18 cellular contexts compared by ENCODE assay signal in the genomic region with DNA sequence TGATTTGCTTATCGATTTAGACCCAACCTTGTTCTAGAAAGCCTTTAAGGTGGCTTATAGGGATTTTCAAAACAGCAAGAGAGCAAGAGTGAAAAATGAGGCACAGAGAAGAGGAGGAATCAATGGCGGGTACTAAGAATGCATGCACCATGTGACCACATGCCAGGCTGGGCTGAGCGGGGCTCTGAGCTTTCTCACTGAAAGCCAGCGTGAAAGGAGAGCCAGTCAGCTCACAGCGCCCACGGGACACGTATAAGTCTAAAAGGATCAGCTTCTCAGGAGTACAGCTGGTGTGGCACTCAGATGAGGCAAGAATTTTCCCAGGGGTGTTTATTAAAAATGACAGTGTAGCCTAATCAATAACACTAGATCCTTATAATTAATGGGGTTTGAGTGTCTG.
DNase-seq lines count a peak whose midpoint lies in the region; ATAC-seq and TF ChIP-seq lines count a peak whose summit lies in the region.
"Had no signal": no experiment of that assay in that cellular context is flagged by ENCODE, and none has a peak within 500 bp of the region (broad histone marks: within the 10 kb centered on the region; RNA-seq: fewer than 3 reads in every experiment).

No MANE protein-coding gene starts in this region.

- H2AFZ ChIP-seq in osteoblast (ENCODE audit: low read length), result no peak overlapping the region
- H2AFZ ChIP-seq: GM23248 had no signal

- no peak overlapping the region for H3K4me3 ChIP-seq in osteoblast (ENCODE audit: insufficient read depth, low read length)
- H3K4me3 ChIP-seq: BLaER1 treated with 17β-estradiol and CSF1 and Interleukin-3, amounts not matched to agents 10 nM and 100 nM; GM12878; GM23248; HAP-1 had no signal

- no peak overlapping the region for H3K4me3 Mint-ChIP-seq in activated T-helper 17 cell treated with anti-CD3 and anti-CD28 coated beads, Interleukin-2, amount 50 U/mL, for 72 hours
- no peak overlapping the region for H3K4me3 Mint-ChIP-seq in activated CD4-positive, alpha-beta T cell treated with anti-CD3 and anti-CD28 coated beads, Interleukin-2, amount 10 ng/mL, durations not matched to agents 24 days and 14 days
- H3K4me3 Mint-ChIP-seq: B cell; CD8-positive, alpha-beta T cell had no signal

- intact Hi-C loops in activated CD4-positive, alpha-beta T cell treated with anti-CD3 and anti-CD28 coated beads, Interleukin-2, amount 10 ng/mL, durations not matched to agents 24 days and 14 days (cut with micrococcal nuclease), result no loop called here

- peaks cover 6% of the 10 kb centered on the region for H3K9me3 ChIP-seq in osteoblast (ENCODE audit: low read depth, low read length)
- H3K9me3 ChIP-seq: HAP-1 had no signal

- in situ Hi-C loops in GM13976 (cut with MboI; ENCODE audit: low sequenced_read_pairs, unreplicated experiment), result loop anchor here (5.0 kb wide), 1 partner anchor 136 kb away; no protein-coding TSS in a partner anchor

- no peaks in the 10 kb centered on the region for H4K20me1 ChIP-seq in osteoblast (ENCODE audit: insufficient read depth, low read length)

- TF ChIP-seq CTCF in osteoblast (IDR thresholded peaks at IDR 0.05; ENCODE audit: extremely low read depth, low read depth, low read length) (no peak), GM13976 (IDR thresholded peaks at IDR 0.05; ENCODE audit: borderline replicate concordance, control extremely low read depth, extremely low read depth, insufficient read depth, missing control alignments) (no peak)

- H3K36me3 ChIP-seq in osteoblast (ENCODE audit: insufficient read depth, low read length), result no peaks in the 10 kb centered on the region
- H3K36me3 ChIP-seq: BLaER1 treated with 17β-estradiol and CSF1 and Interleukin-3, amounts not matched to agents 10 nM and 100 nM; HAP-1 had no signal

- no peak overlapping the region for H3K27ac ChIP-seq in osteoblast (ENCODE audit: low read depth, low read length)
- H3K27ac ChIP-seq: GM23248 had no signal

- no peaks in the 10 kb centered on the region for H3K4me1 ChIP-seq in osteoblast (ENCODE audit: insufficient read depth, low read length)
- H3K4me1 ChIP-seq: HAP-1 had no signal

- no peaks in the 10 kb centered on the region for H3K9me3 Mint-ChIP-seq in activated T-helper 17 cell treated with anti-CD3 and anti-CD28 coated beads, Interleukin-2, amount 50 U/mL, for 72 hours
- H3K9me3 Mint-ChIP-seq in activated CD4-positive, alpha-beta T cell treated with anti-CD3 and anti-CD28 coated beads, Interleukin-2, amount 10 ng/mL, durations not matched to agents 24 days and 14 days, result peaks cover 7% of the 10 kb centered on the region

- H3K79me2 ChIP-seq in osteoblast (ENCODE audit: insufficient read depth, low read length), result no peaks in the 10 kb centered on the region

- H3K36me3 Mint-ChIP-seq in activated T-helper 17 cell treated with anti-CD3 and anti-CD28 coated beads, Interleukin-2, amount 50 U/mL, for 72 hours (ENCODE audit: low read depth), result no peaks in the 10 kb centered on the region
- no peaks in the 10 kb centered on the region for H3K36me3 Mint-ChIP-seq in activated CD4-positive, alpha-beta T cell treated with anti-CD3 and anti-CD28 coated beads, Interleukin-2, amount 10 ng/mL, durations not matched to agents 24 days and 14 days (ENCODE audit: low read depth)
- H3K36me3 Mint-ChIP-seq: CD8-positive, alpha-beta T cell had no signal

- peaks cover 27% of the 10 kb centered on the region for H3K27me3 Mint-ChIP-seq in activated T-helper 17 cell treated with anti-CD3 and anti-CD28 coated beads, Interleukin-2, amount 50 U/mL, for 72 hours
- H3K27me3 Mint-ChIP-seq in activated CD4-positive, alpha-beta T cell treated with anti-CD3 and anti-CD28 coated beads, Interleukin-2, amount 10 ng/mL, durations not matched to agents 24 days and 14 days, result peaks cover 7% of the 10 kb centered on the region

- peak overlapping the region; percentile 17 for H3K27ac Mint-ChIP-seq in activated T-helper 17 cell treated with anti-CD3 and anti-CD28 coated beads, Interleukin-2, amount 50 U/mL, for 72 hours
- H3K27ac Mint-ChIP-seq in activated CD4-positive, alpha-beta T cell treated with anti-CD3 and anti-CD28 coated beads, Interleukin-2, amount 10 ng/mL, durations not matched to agents 24 days and 14 days, result no peak overlapping the region
- H3K27ac Mint-ChIP-seq: B cell; CD8-positive, alpha-beta T cell had no signal

- peaks cover 10% of the 10 kb centered on the region for H3K27me3 ChIP-seq in osteoblast (ENCODE audit: insufficient read depth, low read length)

- DNase-seq in NCI-H2171 treated with DMSO at 0.1 percent for 48 hours (lab: John Stamatoyannopoulos, UW), result peak; percentile 15
- no peak for DNase-seq in NCI-H2171 (lab: John Stamatoyannopoulos, UW)
- DNase-seq in osteoblast (ENCODE audit: insufficient read length, low spot score, missing footprints), result peak; percentile 39
- no peak for DNase-seq in NCI-H524 treated with DMSO at 0.1 percent for 48 hours (lab: John Stamatoyannopoulos, UW)
- no peak for DNase-seq in GM13976 (ENCODE audit: low spot score)
- no peak for DNase-seq in activated CD4-positive, alpha-beta T cell treated with anti-CD3 and anti-CD28 coated beads, Interleukin-2, amount 10 ng/mL, durations not matched to agents 24 days and 14 days
- DNase-seq: 8988T; Calu3; CD8-positive, alpha-beta T cell; DND-41; EL; GM23248 had no signal

- no peak for ATAC-seq in activated T-helper 17 cell treated with anti-CD3 and anti-CD28 coated beads, Interleukin-2, amount 50 U/mL, for 72 hours (replicated peaks)
- ATAC-seq: CD8-positive, alpha-beta T cell; GM12878; HepG2 had no signal

- no peak overlapping the region for H3K4me2 ChIP-seq in osteoblast (ENCODE audit: insufficient read depth, low read length)

- H3K4me1 Mint-ChIP-seq in activated T-helper 17 cell treated with anti-CD3 and anti-CD28 coated beads, Interleukin-2, amount 50 U/mL, for 72 hours, result peaks cover 15% of the 10 kb centered on the region
- peaks cover 8% of the 10 kb centered on the region for H3K4me1 Mint-ChIP-seq in activated CD4-positive, alpha-beta T cell treated with anti-CD3 and anti-CD28 coated beads, Interleukin-2, amount 10 ng/mL, durations not matched to agents 24 days and 14 days
- H3K4me1 Mint-ChIP-seq: B cell had no signal

Comparison
In these comparisons a context has a peak if more than half of its experiments do, and no peak if none do; other contexts are left out.
1. DNase-seq: peak in NCI-H2171 treated with DMSO at 0.1 percent for 48 hours (single experiment) and osteoblast (single experiment); none in NCI-H2171 (single experiment), NCI-H524 treated with DMSO at 0.1 percent for 48 hours (single experiment), GM13976 (single experiment) and activated CD4-positive, alpha-beta T cell treated with anti-CD3 and anti-CD28 coated beads, Interleukin-2, amount 10 ng/mL, durations not matched to agents 24 days and 14 days (single experiment).